Comparison of ENCODE assay signal across 8 cellular contexts in the genomic region with DNA sequence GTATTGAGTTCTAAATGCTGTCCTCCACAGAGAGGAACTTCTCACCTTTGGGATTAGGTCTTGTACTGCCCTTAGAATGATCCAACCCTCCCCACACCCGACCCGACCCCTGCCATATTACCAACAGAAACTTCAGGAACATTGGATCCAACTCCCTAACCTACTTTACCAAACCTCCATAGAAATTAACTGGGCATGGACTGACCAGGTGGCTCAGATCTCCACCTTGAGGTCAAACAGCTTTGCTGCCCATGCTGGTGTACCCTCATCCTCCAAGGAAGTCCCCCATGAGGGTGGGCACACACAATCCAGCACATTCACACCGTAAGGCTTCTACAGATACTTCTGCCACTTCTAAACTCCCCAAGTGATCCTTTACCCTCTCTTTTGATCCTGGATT. TPM values are rescaled to one million over a fixed set of nuclear protein-coding genes. Genes with fewer than 3 reads are reported as not detected.
DNase-seq lines count a peak whose midpoint lies in the region; ATAC-seq and TF ChIP-seq lines count a peak whose summit lies in the region.

No MANE protein-coding gene starts in this region.

- no peak overlapping the region for H3K4ac ChIP-seq in neuronal stem cell (ENCODE audit: low read length)

- POLR2A ChIA-PET in naive thymus-derived CD4-positive, alpha-beta T cell (lab: Charles Lee): no interaction called here

- H3K27ac ChIP-seq in heart right ventricle: peak overlapping the region; percentile 7 to 90 (median 79)
- H3K27ac ChIP-seq in naive thymus-derived CD4-positive, alpha-beta T cell (ENCODE audit: low read depth, low read length): peak overlapping the region; percentile 48
- peak overlapping the region; percentile 65 for H3K27ac ChIP-seq in vagina
- no peak overlapping the region for H3K27ac ChIP-seq in neuronal stem cell (replicated peaks; ENCODE audit: low read length)

- H3K79me1 ChIP-seq in neuronal stem cell (ENCODE audit: low read depth, low read length): no peaks in the 10 kb centered on the region

- no peak overlapping the region for H2BK15ac ChIP-seq in neuronal stem cell (ENCODE audit: low read length)

- H3K9me3 ChIP-seq in heart right ventricle (no peaks in the 10 kb centered on the region), vagina (no peaks in the 10 kb centered on the region), neuronal stem cell (replicated peaks in 1 of 2; ENCODE audit: control insufficient read depth in 2 of 2, insufficient read depth in 1 of 2, low read depth in 1 of 2, low read length in 2 of 2) (no peaks in the 10 kb centered on the region)
- H3K9me3 ChIP-seq in naive thymus-derived CD4-positive, alpha-beta T cell (ENCODE audit: control insufficient read depth in 2 of 3, low read length in 3 of 3): no peaks in the 10 kb centered on the region

- no peak for TF ChIP-seq CTCF in heart right ventricle (IDR thresholded peaks at IDR 0.05)
- TF ChIP-seq CTCF in chondrocyte (IDR thresholded peaks at IDR 0.05): no peak
- TF ChIP-seq CTCF in vagina (IDR thresholded peaks at IDR 0.05): no peak

- H2BK12ac ChIP-seq in neuronal stem cell (ENCODE audit: low read length): no peak overlapping the region

- H4K91ac ChIP-seq in neuronal stem cell (ENCODE audit: low read depth, low read length, poor library complexity): no peak overlapping the region

- no peak overlapping the region for H2AFZ ChIP-seq in neuronal stem cell (ENCODE audit: low read length)

- H3K4me1 Mint-ChIP-seq in chondrocyte (ENCODE audit: low read depth): peaks cover 93% of the 10 kb centered on the region
- peaks cover 75 to 98% (median 85%) of the 10 kb centered on the region in 7 donors for H3K4me1 Mint-ChIP-seq in naive thymus-derived CD4-positive, alpha-beta T cell

- H3K14ac ChIP-seq in neuronal stem cell (ENCODE audit: low read length): no peak overlapping the region

- no peak overlapping the region for H2AK5ac ChIP-seq in neuronal stem cell (ENCODE audit: low read depth, low read length)

- DNase-seq in heart right ventricle (no peak), Right ventricle myocardium superior (no peak), chondrocyte (ENCODE audit: low spot score) (no peak), vagina (ENCODE audit: extremely low spot score in 2 of 2) (no peak), AG20443 (ENCODE audit: low spot score) (no peak), NCI-H146 treated with DMSO at 0.1 percent for 48 hours (lab: John Stamatoyannopoulos, UW; ENCODE audit: unreplicated experiment) (no peak), neuronal stem cell (ENCODE audit: low spot score) (no peak)
- DNase-seq in naive thymus-derived CD4-positive, alpha-beta T cell: no peak

- no peak overlapping the region for H2BK120ac ChIP-seq in neuronal stem cell (ENCODE audit: low read depth, low read length)

- no peaks in the 10 kb centered on the region for H3K27me3 Mint-ChIP-seq in chondrocyte (ENCODE audit: low read depth)
- H3K27me3 Mint-ChIP-seq in naive thymus-derived CD4-positive, alpha-beta T cell: no peaks in the 10 kb centered on the region

- ATAC-seq in heart right ventricle (no peak), Right ventricle myocardium superior (ENCODE audit: poor library complexity) (no peak)
- ATAC-seq in naive thymus-derived CD4-positive, alpha-beta T cell: no peak

- H3K4me3 ChIP-seq in heart right ventricle (peak overlapping the region in 2 of 10 donors; percentile 16 to 19), vagina (no peak overlapping the region), neuronal stem cell (ENCODE audit: low read length in 2 of 2) (no peak overlapping the region)
- no peak overlapping the region for H3K4me3 ChIP-seq in naive thymus-derived CD4-positive, alpha-beta T cell (ENCODE audit: low read length)

- H3K27ac Mint-ChIP-seq in chondrocyte (ENCODE audit: unreplicated experiment): peak overlapping the region; percentile 99
- H3K27ac Mint-ChIP-seq in naive thymus-derived CD4-positive, alpha-beta T cell: peak overlapping the region; percentile 51 to 90 (median 80)

- peak overlapping the region; percentile 46 for H3K4me3 Mint-ChIP-seq in chondrocyte (ENCODE audit: unreplicated experiment)
- H3K4me3 Mint-ChIP-seq in naive thymus-derived CD4-positive, alpha-beta T cell: peak overlapping the region; percentile 33 to 74 (median 56)

- H4K8ac ChIP-seq in neuronal stem cell (ENCODE audit: low read depth, low read length): no peak overlapping the region

- intact Hi-C loops in heart right ventricle (cut with DNase I) (no loop called here), Right ventricle myocardium superior (cut with DNase I) (no loop called here), vagina (cut with DNase I) (no loop called here)
- intact Hi-C loops in naive thymus-derived CD4-positive, alpha-beta T cell (cut with micrococcal nuclease): loop anchor here in 1 of 2 donors (2.0 kb wide), 1 partner anchor 14 kb away; no protein-coding TSS in a partner anchor

- peaks cover 0 to 9% (median 0%) of the 10 kb centered on the region in 9 donors for H3K36me3 ChIP-seq in heart right ventricle
- no peaks in the 10 kb centered on the region for H3K36me3 ChIP-seq in naive thymus-derived CD4-positive, alpha-beta T cell (ENCODE audit: control insufficient read depth in 2 of 3, insufficient read depth in 3 of 3, low read length in 3 of 3)
- H3K36me3 ChIP-seq in vagina: no peaks in the 10 kb centered on the region
- H3K36me3 ChIP-seq in neuronal stem cell (replicated peaks in 1 of 2; ENCODE audit: control insufficient read depth in 2 of 2, insufficient read depth in 2 of 2, low read length in 2 of 2): peaks cover 2 to 26% of the 10 kb centered on the region in 2 donors

- no peak overlapping the region for H2BK5ac ChIP-seq in neuronal stem cell (ENCODE audit: low read length)

- no peak for TF ChIP-seq POLR2A in vagina (IDR thresholded peaks at IDR 0.05)

- no peak overlapping the region for H3K4me2 ChIP-seq in neuronal stem cell (ENCODE audit: insufficient read depth, low read length, poor library complexity, severe bottlenecking)

- H3K9me3 Mint-ChIP-seq in chondrocyte (ENCODE audit: low read depth): no peaks in the 10 kb centered on the region
- no peaks in the 10 kb centered on the region for H3K9me3 Mint-ChIP-seq in naive thymus-derived CD4-positive, alpha-beta T cell

- H3K4me1 ChIP-seq in heart right ventricle (peaks cover 22 to 100% (median 99%) of the 10 kb centered on the region in 9 donors), vagina (peaks cover 97% of the 10 kb centered on the region), neuronal stem cell (ENCODE audit: control insufficient read depth in 2 of 2, insufficient read depth in 1 of 2, low read depth in 1 of 2, low read length in 2 of 2) (peaks cover 8% of the 10 kb centered on the region in 2 donors)
- H3K4me1 ChIP-seq in naive thymus-derived CD4-positive, alpha-beta T cell (ENCODE audit: control insufficient read depth in 2 of 2, insufficient read depth in 2 of 2, low read length in 2 of 2): peaks cover 38 to 61% of the 10 kb centered on the region in 2 donors

- H3K18ac ChIP-seq in neuronal stem cell (ENCODE audit: low read length): no peak overlapping the region

- CTCF ChIA-PET in naive thymus-derived CD4-positive, alpha-beta T cell (lab: Charles Lee): no interaction called here

- 90 to 91% methylated on average over 3 of the region's 3 CpGs for WGBS in heart right ventricle, 2 donors
- WGBS in neuronal stem cell (ENCODE audit: extremely low coverage in 2 of 2, insufficient read length in 2 of 2, insufficient replicate concordance in 1 of 2), 2 donors: no CpG with 5 or more reads among the region's 3 CpGs

- H3K36me3 Mint-ChIP-seq in chondrocyte (ENCODE audit: low read depth): peaks cover 1% of the 10 kb centered on the region
- peaks cover 0 to 15% (median 8%) of the 10 kb centered on the region in 5 donors for H3K36me3 Mint-ChIP-seq in naive thymus-derived CD4-positive, alpha-beta T cell

- no peak overlapping the region for H3K9ac ChIP-seq in neuronal stem cell (ENCODE audit: low read depth, low read length, poor library complexity)

- H3K27me3 ChIP-seq in heart right ventricle (no peaks in the 10 kb centered on the region), vagina (no peaks in the 10 kb centered on the region), neuronal stem cell (ENCODE audit: control insufficient read depth in 3 of 3, insufficient read depth in 3 of 3, low read depth in 1 of 3, low read length in 3 of 3) (no peaks in the 10 kb centered on the region)
- no peaks in the 10 kb centered on the region for H3K27me3 ChIP-seq in naive thymus-derived CD4-positive, alpha-beta T cell (ENCODE audit: control insufficient read depth in 2 of 2, insufficient read depth in 2 of 2, low read length in 2 of 2)

- no peak overlapping the region for H3K23ac ChIP-seq in neuronal stem cell (ENCODE audit: low read depth, low read length, poor library complexity)

RNA-seq across cellular contexts. Expression of gene NFE2L2, which starts 21.5 kb away (rescaled TPM):
- total RNA-seq in heart right ventricle (10 to 100 TPM; 39.0 to 67.9 (median 57.6) TPM), Right ventricle myocardium superior (45.8 TPM), chondrocyte (65.7 to 88.2 TPM (median 86.8 TPM) in 3 replicates), vagina (147 TPM)
- 10 to 100 TPM; 26.4 to 28.8 TPM for polyA plus RNA-seq in heart right ventricle
- 10 to 100 TPM; 58.9 to 99.6 (median 74.7) TPM for total RNA-seq in naive thymus-derived CD4-positive, alpha-beta T cell
- polyA plus RNA-seq in naive thymus-derived CD4-positive, alpha-beta T cell: 10 to 100 TPM; 67.4 to 98.5 TPM
- 22.7 TPM for polyA plus RNA-seq in neuronal stem cell (2013, experiment 1 of 2)
- 24.5 TPM for polyA plus RNA-seq in neuronal stem cell (2013, experiment 2 of 2)

RNA-seq across cellular contexts. Expression of gene HNRNPA3, which starts 30.5 kb away (rescaled TPM):
- 10 to 100 TPM; 63.7 to 93.8 (median 77.6) TPM for total RNA-seq in heart right ventricle
- polyA plus RNA-seq in heart right ventricle: 10 to 100 TPM; 78.3 to 93.7 TPM
- 64.5 TPM for total RNA-seq in Right ventricle myocardium superior
- 98.0 to 153 TPM (median 106 TPM) in 3 replicates for total RNA-seq in chondrocyte
- 100 to 1,000 TPM; 151 to 311 (median 184) TPM for total RNA-seq in naive thymus-derived CD4-positive, alpha-beta T cell
- 10 to 100 TPM; 53.3 to 69.0 TPM for polyA plus RNA-seq in naive thymus-derived CD4-positive, alpha-beta T cell
- total RNA-seq in vagina: 77.8 TPM
- 314 TPM for polyA plus RNA-seq in neuronal stem cell (2013, experiment 1 of 2)
- polyA plus RNA-seq in neuronal stem cell (2013, experiment 2 of 2): 322 TPM
